8 cellular contexts compared by ENCODE assay signal in the genomic region with DNA sequence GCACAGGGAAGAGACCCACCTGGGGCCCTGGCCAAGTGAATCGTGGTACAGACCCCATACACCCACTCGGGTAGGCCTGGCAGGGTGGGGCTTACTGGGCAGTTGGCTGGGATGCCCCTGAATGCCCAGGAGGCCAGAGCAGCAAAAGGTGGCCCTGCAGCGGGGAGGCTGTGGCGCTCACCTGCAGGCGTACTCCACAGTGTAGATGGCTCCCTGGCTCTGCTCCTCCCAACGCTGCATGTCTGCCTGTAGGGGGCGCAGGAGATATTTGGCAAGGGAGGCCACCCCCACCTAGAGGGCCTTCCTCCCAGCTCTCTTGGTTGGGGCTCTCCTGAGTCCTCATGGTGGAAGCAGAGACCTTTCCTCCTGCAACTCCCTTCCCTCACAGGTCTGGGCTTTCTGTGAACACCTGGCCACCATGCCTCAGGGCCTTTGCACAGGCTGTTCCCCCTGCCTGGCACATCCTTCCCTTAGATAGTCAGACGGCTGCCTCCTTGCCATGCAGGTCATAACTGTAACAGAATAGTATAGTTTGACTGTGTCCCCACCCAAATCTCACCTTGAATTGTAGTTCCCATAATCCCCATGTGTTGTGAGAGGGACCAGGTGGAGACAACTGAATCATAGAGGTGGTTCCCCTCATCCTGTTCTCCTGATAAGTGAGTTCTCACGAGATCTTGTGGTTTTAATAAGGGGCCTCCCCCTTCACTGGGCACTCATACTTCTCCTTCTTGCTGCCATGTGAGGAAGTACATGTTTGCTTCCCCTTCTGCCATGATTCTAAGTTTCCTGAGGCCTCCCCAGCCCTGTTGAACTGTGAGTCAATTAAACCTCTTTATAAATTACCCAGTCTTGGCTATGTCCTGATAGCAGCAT. TPM values are rescaled to one million over a fixed set of nuclear protein-coding genes. Genes with fewer than 3 reads are reported as not detected.
A peak's percentile ranks its signal among the peaks of the same experiment; 100 is the strongest.
DNase-seq lines count a peak whose midpoint lies in the region; ATAC-seq, FAIRE-seq and TF ChIP-seq lines count a peak whose summit lies in the region.

No MANE protein-coding gene starts in this region.

- no TSS peak for BruUV-seq in HepG2 (replicated peaks; lab: Mats Ljungman, UMichigan)

- DNase-seq in DMS53 treated with DMSO at 0.1 percent for 48 hours (lab: John Stamatoyannopoulos, UW; ENCODE audit: unreplicated experiment) (peak; percentile 9), Karpas-422 (peak; percentile 89), T-helper 9 cell (peak; percentile 59), astrocyte of the cerebellum (ENCODE audit: low read depth) (no peak), HepG2 (ENCODE audit: low spot score) (peak; percentile 68), COLO829 (ENCODE audit: low spot score) (no peak)
- DNase-seq in stimulated activated naive B cell treated with anti-CD40 and anti-IgM and Interleukin-4, amounts not matched to agents 10 μg/mL and 1 μg/mL and 100 μg/mL, for 72 hours, result no peak

- H3K4me1 ChIP-seq in Karpas-422 (ENCODE audit: low read length) (peaks cover 13% of the 10 kb centered on the region), HepG2 (ENCODE audit: insufficient read depth, low read length) (peaks cover 14% of the 10 kb centered on the region)

- no peak overlapping the region for H3K4me3 ChIP-seq in Karpas-422 (ENCODE audit: low read length)
- H3K4me3 ChIP-seq in astrocyte of the cerebellum (ENCODE audit: low read depth, low read length), result no peak overlapping the region
- H3K4me3 ChIP-seq in HepG2 (replicated peaks in 1 of 3; ENCODE audit: insufficient read depth in 1 of 3, low read depth in 2 of 3, low read length in 3 of 3), result no peak overlapping the region

- ATAC-seq in HepG2, result peak; percentile 98
- peak; percentile 75 to 79 for ATAC-seq in stimulated activated naive B cell treated with anti-CD40 and anti-IgM and Interleukin-4, amounts not matched to agents 10 μg/mL and 1 μg/mL and 100 μg/mL, for 72 hours (replicated peaks)
- no peak for ATAC-seq in GM18858 (IDR thresholded peaks at IDR 0.05; ENCODE audit: unreplicated experiment)

- H3K36me3 ChIP-seq in Karpas-422 (ENCODE audit: insufficient read depth, low read length) (peaks cover 36% of the 10 kb centered on the region), HepG2 (replicated peaks in 1 of 2; ENCODE audit: control insufficient read depth in 1 of 2, insufficient read depth in 2 of 2, low read length in 2 of 2) (peaks cover 1 to 10% of the 10 kb centered on the region in 2 experiments; a peak in 3 of 5 replicates)

- peak; percentile 79 for TF ChIP-seq RAD21 in HepG2 (CRISPR knock-in tag; IDR thresholded peaks at IDR 0.05)

- POLR2A ChIA-PET in HepG2 (lab: Yijun Ruan, JAX), result interaction anchor here (1.2 kb wide), 1 partner anchor 17 kb away, joined by 3 read pairs; a partner anchor contains a TSS

- TF ChIP-seq CTCF in astrocyte of the cerebellum (IDR thresholded peaks at IDR 0.05; ENCODE audit: low read depth, low read length, missing control alignments), result peak; percentile 59
- peak; percentile 93 for TF ChIP-seq CTCF in HepG2 (CRISPR knock-in tag; IDR thresholded peaks at IDR 0.05)

- H3K9me3 ChIP-seq in Karpas-422 (ENCODE audit: low read length) (no peaks in the 10 kb centered on the region; the same call in 1 of the 2 replicates), HepG2 (ENCODE audit: low read length) (no peaks in the 10 kb centered on the region)

- H4K20me1 ChIP-seq in Karpas-422 (ENCODE audit: insufficient read depth, low read depth, low read length) (no peaks in the 10 kb centered on the region), HepG2 (ENCODE audit: insufficient read depth, low read length) (no peaks in the 10 kb centered on the region)

- H3K79me2 ChIP-seq in Karpas-422 (ENCODE audit: low read length), result peaks cover 22% of the 10 kb centered on the region
- H3K79me2 ChIP-seq in HepG2 (ENCODE audit: insufficient read depth, low read length), result peaks cover 5% of the 10 kb centered on the region

- H3K27me3 Mint-ChIP-seq in stimulated activated naive B cell treated with anti-CD40 and anti-IgM and Interleukin-4, amounts not matched to agents 10 μg/mL and 1 μg/mL and 100 μg/mL, for 72 hours, result no peaks in the 10 kb centered on the region

- no peaks in the 10 kb centered on the region for H3K9me2 ChIP-seq in Karpas-422 (replicated peaks; ENCODE audit: insufficient read depth, low read length)

- TF ChIP-seq EP300 in HepG2 (IDR thresholded peaks at IDR 0.05; ENCODE audit: low read depth in 2 of 2, low read length in 2 of 2), result no peak
- no peak for TF ChIP-seq EP300 in HepG2 (CRISPR knock-in tag; IDR thresholded peaks at IDR 0.05; ENCODE audit: borderline replicate concordance)

- TF ChIP-seq POLR2A in HepG2 (IDR thresholded peaks at IDR 0.05; ENCODE audit: insufficient read depth in 1 of 2, low read depth in 2 of 2, low read length in 2 of 2), result no peak

- no peak overlapping the region for H3K27ac ChIP-seq in Karpas-422 (ENCODE audit: low read length)
- no peak overlapping the region for H3K27ac ChIP-seq in HepG2 (ENCODE audit: extremely low read length, insufficient read depth, low read length)

- no peak overlapping the region for H3K9ac ChIP-seq in Karpas-422 (ENCODE audit: low read length)
- H3K9ac ChIP-seq in HepG2 (ENCODE audit: insufficient read depth, low read depth, low read length), result no peak overlapping the region

- intact Hi-C loops in HepG2 (cut with micrococcal nuclease; ENCODE audit: unreplicated experiment), result loop anchor here (1.0 kb wide), 1 partner anchor 39 kb away; no protein-coding TSS in a partner anchor

- CTCF ChIA-PET in HepG2 (lab: Yijun Ruan, JAX; ENCODE audit: low intra/inter-chr PET ratio, low total read pairs), result interaction anchor here (1.4 to 2.9 kb wide), 2 partner anchors 39 to 156 kb away, joined by 3 to 16 read pairs; no protein-coding TSS in a partner anchor

- H3K4me3 Mint-ChIP-seq in stimulated activated naive B cell treated with anti-CD40 and anti-IgM and Interleukin-4, amounts not matched to agents 10 μg/mL and 1 μg/mL and 100 μg/mL, for 72 hours, result no peak overlapping the region

- peaks cover 30 to 42% of the 10 kb centered on the region in 2 donors for H3K4me1 Mint-ChIP-seq in stimulated activated naive B cell treated with anti-CD40 and anti-IgM and Interleukin-4, amounts not matched to agents 10 μg/mL and 1 μg/mL and 100 μg/mL, for 72 hours

- peaks cover 40 to 59% of the 10 kb centered on the region in 2 donors for H3K36me3 Mint-ChIP-seq in stimulated activated naive B cell treated with anti-CD40 and anti-IgM and Interleukin-4, amounts not matched to agents 10 μg/mL and 1 μg/mL and 100 μg/mL, for 72 hours

- H3K4me2 ChIP-seq in Karpas-422 (ENCODE audit: low read depth, low read length, poor library complexity, severe bottlenecking), result no peak overlapping the region
- no peak overlapping the region for H3K4me2 ChIP-seq in HepG2 (ENCODE audit: low read depth, low read length)

- peaks cover 8 to 9% of the 10 kb centered on the region in 2 donors for H3K9me3 Mint-ChIP-seq in stimulated activated naive B cell treated with anti-CD40 and anti-IgM and Interleukin-4, amounts not matched to agents 10 μg/mL and 1 μg/mL and 100 μg/mL, for 72 hours

- no peak for FAIRE-seq in HepG2 (lab: Jason Lieb, UNC)

- H3K27ac Mint-ChIP-seq in stimulated activated naive B cell treated with anti-CD40 and anti-IgM and Interleukin-4, amounts not matched to agents 10 μg/mL and 1 μg/mL and 100 μg/mL, for 72 hours, result peak overlapping the region; percentile 69

- H3K27me3 ChIP-seq in Karpas-422 (ENCODE audit: low read length), result no peaks in the 10 kb centered on the region
- H3K27me3 ChIP-seq in HepG2 (ENCODE audit: control insufficient read depth in 1 of 2, insufficient read depth in 2 of 2, low read length in 2 of 2), result no peaks in the 10 kb centered on the region

- in situ Hi-C loops in astrocyte of the cerebellum (cut with HindIII; ENCODE audit: low sequenced_read_pairs), result no loop called here
- in situ Hi-C loops in HepG2 (cut with HindIII; ENCODE audit: extremely low pct_ligation_motif_present, low pct_unique_long_range_greater_than_20kb), result no loop called here

- WGBS in HepG2 (ENCODE audit: low lambda C conversion rate), result 67% methylated on average over 3 of the region's 9 CpGs

- H2AFZ ChIP-seq in Karpas-422 (ENCODE audit: low read length) (no peak overlapping the region), HepG2 (ENCODE audit: low read length) (no peak overlapping the region)

RNA-seq across cellular contexts. Expression of a gene that starts 5.9 kb away (rescaled TPM):
- 6.6 and 12.3 TPM in 2 replicates for total RNA-seq in Karpas-422 (2014; rRNA removed; shearing (Covaris generic); ENCODE audit: low replicate concordance)
- total RNA-seq in HepG2 (2016; rRNA removed; fragmentation: Illumina TruSeq; extraction: Trizol), result 13.3 and 16.8 TPM in 2 replicates
- total RNA-seq in HepG2 (2016; cell fraction: cytosol; rRNA removed; fragmentation: Illumina TruSeq; extraction: Trizol; ENCODE audit: low read depth), result 5.8 and 6.2 TPM in 2 replicates
- 10.7 and 12.4 TPM in 2 replicates for total RNA-seq in HepG2 (2016; cell fraction: insoluble cytoplasmic fraction; rRNA removed; fragmentation: Illumina TruSeq; extraction: Trizol)
- total RNA-seq in HepG2 (2016; cell fraction: membrane; rRNA removed; fragmentation: Illumina TruSeq; extraction: Trizol), result 9.4 and 12.2 TPM in 2 replicates
- total RNA-seq in HepG2 (2016; cell fraction: nucleus; rRNA removed; fragmentation: Illumina TruSeq; extraction: Trizol), result 7.5 TPM in 2 replicates
- polyA plus RNA-seq in HepG2 (2011; rRNA removed), result 9.6 and 9.9 TPM in 2 replicates
- polyA plus RNA-seq in HepG2 (2011; cell fraction: cytosol; rRNA removed), result 5.5 and 9.4 TPM in 2 replicates
- polyA plus RNA-seq in HepG2 (2011; cell fraction: nucleus; rRNA removed), result 19.1 and 20.9 TPM in 2 replicates
- 5.3 and 5.7 TPM in 2 replicates for polyA plus RNA-seq in HepG2 (2012)
- 6.8 and 7.0 TPM in 2 replicates for polyA plus RNA-seq in HepG2 (2016; cell fraction: cytosol; fragmentation: Illumina TruSeq; extraction: Trizol; ENCODE audit: low read depth)
- polyA plus RNA-seq in HepG2 (2016; cell fraction: insoluble cytoplasmic fraction; fragmentation: Illumina TruSeq; extraction: Trizol; ENCODE audit: low read depth), result 16.4 and 17.7 TPM in 2 replicates
- polyA plus RNA-seq in HepG2 (2016; cell fraction: membrane; fragmentation: Illumina TruSeq; extraction: Trizol; ENCODE audit: low read depth), result 10.7 and 11.7 TPM in 2 replicates
- polyA plus RNA-seq in HepG2 (2016; cell fraction: nucleus; fragmentation: Illumina TruSeq; extraction: Trizol; ENCODE audit: insufficient read depth, low read depth), result 17.6 and 20.8 TPM in 2 replicates
- polyA minus RNA-seq in HepG2 (2011; rRNA and poly(A)+ RNA removed; ENCODE audit: low replicate concordance), result 13.1 and 33.4 TPM in 2 replicates
- 2.3 and 3.9 TPM in 2 replicates for polyA minus RNA-seq in HepG2 (2011; cell fraction: cytosol; rRNA and poly(A)+ RNA removed)
- 6.1 and 9.5 TPM in 2 replicates for polyA minus RNA-seq in HepG2 (2011; cell fraction: nucleus; rRNA and poly(A)+ RNA removed)

RNA-seq across cellular contexts. Expression of a gene that starts 6.0 kb away (rescaled TPM):
- 170 and 176 TPM in 2 replicates for total RNA-seq in Karpas-422 (2014; rRNA removed; shearing (Covaris generic); ENCODE audit: low replicate concordance)
- total RNA-seq in HepG2 (2016; rRNA removed; fragmentation: Illumina TruSeq; extraction: Trizol), result 80.7 and 83.1 TPM in 2 replicates
- 25.6 and 30.2 TPM in 2 replicates for total RNA-seq in HepG2 (2016; cell fraction: cytosol; rRNA removed; fragmentation: Illumina TruSeq; extraction: Trizol; ENCODE audit: low read depth)
- total RNA-seq in HepG2 (2016; cell fraction: insoluble cytoplasmic fraction; rRNA removed; fragmentation: Illumina TruSeq; extraction: Trizol), result 80.2 and 88.4 TPM in 2 replicates
- total RNA-seq in HepG2 (2016; cell fraction: membrane; rRNA removed; fragmentation: Illumina TruSeq; extraction: Trizol), result 35.6 and 40.8 TPM in 2 replicates
- 38.1 and 49.9 TPM in 2 replicates for total RNA-seq in HepG2 (2016; cell fraction: nucleus; rRNA removed; fragmentation: Illumina TruSeq; extraction: Trizol)
- 49.9 and 56.1 TPM in 2 replicates for polyA plus RNA-seq in HepG2 (2011; rRNA removed)
- polyA plus RNA-seq in HepG2 (2011; cell fraction: cytosol; rRNA removed), result 34.1 and 52.6 TPM in 2 replicates
- polyA plus RNA-seq in HepG2 (2011; cell fraction: nucleus; rRNA removed), result 142 and 154 TPM in 2 replicates
- 34.7 and 59.7 TPM in 2 replicates for polyA plus RNA-seq in HepG2 (2012)
- 20.9 and 21.7 TPM in 2 replicates for polyA plus RNA-seq in HepG2 (2016; cell fraction: cytosol; fragmentation: Illumina TruSeq; extraction: Trizol; ENCODE audit: low read depth)
- 76.4 and 82.0 TPM in 2 replicates for polyA plus RNA-seq in HepG2 (2016; cell fraction: insoluble cytoplasmic fraction; fragmentation: Illumina TruSeq; extraction: Trizol; ENCODE audit: low read depth)
- 22.9 and 31.4 TPM in 2 replicates for polyA plus RNA-seq in HepG2 (2016; cell fraction: membrane; fragmentation: Illumina TruSeq; extraction: Trizol; ENCODE audit: low read depth)
- 69.3 and 92.4 TPM in 2 replicates for polyA plus RNA-seq in HepG2 (2016; cell fraction: nucleus; fragmentation: Illumina TruSeq; extraction: Trizol; ENCODE audit: insufficient read depth, low read depth)
- polyA minus RNA-seq in HepG2 (2011; rRNA and poly(A)+ RNA removed; ENCODE audit: low replicate concordance), result 45.6 and 94.4 TPM in 2 replicates
- polyA minus RNA-seq in HepG2 (2011; cell fraction: cytosol; rRNA and poly(A)+ RNA removed), result 17.8 and 18.0 TPM in 2 replicates
- polyA minus RNA-seq in HepG2 (2011; cell fraction: nucleus; rRNA and poly(A)+ RNA removed), result 29.1 and 32.6 TPM in 2 replicates

RNA-seq across cellular contexts. Expression of a gene that starts 16.0 kb away (rescaled TPM):
- 395 and 679 TPM in 2 replicates for total RNA-seq in Karpas-422 (2014; rRNA removed; shearing (Covaris generic); ENCODE audit: low replicate concordance)
- total RNA-seq in HepG2 (2016; rRNA removed; fragmentation: Illumina TruSeq; extraction: Trizol), result 0.44 and 1.2 TPM in 2 replicates
- total RNA-seq in HepG2 (2016; cell fraction: cytosol; rRNA removed; fragmentation: Illumina TruSeq; extraction: Trizol; ENCODE audit: low read depth), result 0.81 and 1.1 TPM in 2 replicates
- 0.41 TPM in 1 of 2 replicates, not detected in the other for total RNA-seq in HepG2 (2016; cell fraction: insoluble cytoplasmic fraction; rRNA removed; fragmentation: Illumina TruSeq; extraction: Trizol)
- total RNA-seq in HepG2 (2016; cell fraction: membrane; rRNA removed; fragmentation: Illumina TruSeq; extraction: Trizol), result 0.46 and 1.8 TPM in 2 replicates
- total RNA-seq in HepG2 (2016; cell fraction: nucleus; rRNA removed; fragmentation: Illumina TruSeq; extraction: Trizol), result 0.81 and 1.6 TPM in 2 replicates
- polyA plus RNA-seq in HepG2 (2011; rRNA removed), result 1.7 and 2.3 TPM in 2 replicates
- polyA plus RNA-seq in HepG2 (2011; cell fraction: cytosol; rRNA removed), result 2.1 and 2.9 TPM in 2 replicates
- polyA plus RNA-seq in HepG2 (2011; cell fraction: nucleus; rRNA removed), result 4.0 and 4.5 TPM in 2 replicates
- 2.2 and 4.4 TPM in 2 replicates for polyA plus RNA-seq in HepG2 (2012)
- 0.86 and 1.1 TPM in 2 replicates for polyA plus RNA-seq in HepG2 (2016; cell fraction: cytosol; fragmentation: Illumina TruSeq; extraction: Trizol; ENCODE audit: low read depth)
- 0.42 and 1.8 TPM in 2 replicates for polyA plus RNA-seq in HepG2 (2016; cell fraction: insoluble cytoplasmic fraction; fragmentation: Illumina TruSeq; extraction: Trizol; ENCODE audit: low read depth)
- 0.38 and 1.1 TPM in 2 replicates for polyA plus RNA-seq in HepG2 (2016; cell fraction: membrane; fragmentation: Illumina TruSeq; extraction: Trizol; ENCODE audit: low read depth)
- polyA plus RNA-seq in HepG2 (2016; cell fraction: nucleus; fragmentation: Illumina TruSeq; extraction: Trizol; ENCODE audit: insufficient read depth, low read depth), result 2.1 and 3.9 TPM in 2 replicates
- 0.33 and 1.1 TPM in 2 replicates for polyA minus RNA-seq in HepG2 (2011; rRNA and poly(A)+ RNA removed; ENCODE audit: low replicate concordance)
- 1.2 TPM in 1 of 2 replicates, not detected in the other for polyA minus RNA-seq in HepG2 (2011; cell fraction: cytosol; rRNA and poly(A)+ RNA removed)
- polyA minus RNA-seq in HepG2 (2011; cell fraction: nucleus; rRNA and poly(A)+ RNA removed), result 1.4 and 2.0 TPM in 2 replicates

RNA-seq across cellular contexts. Expression of a gene that starts 17.1 kb away (rescaled TPM):
- 6.9 and 21.4 TPM in 2 replicates for total RNA-seq in Karpas-422 (2014; rRNA removed; shearing (Covaris generic); ENCODE audit: low replicate concordance)
- 25.5 and 26.8 TPM in 2 replicates for total RNA-seq in HepG2 (2016; rRNA removed; fragmentation: Illumina TruSeq; extraction: Trizol)
- total RNA-seq in HepG2 (2016; cell fraction: cytosol; rRNA removed; fragmentation: Illumina TruSeq; extraction: Trizol; ENCODE audit: low read depth), result 14.8 and 22.9 TPM in 2 replicates
- 23.5 and 26.0 TPM in 2 replicates for total RNA-seq in HepG2 (2016; cell fraction: insoluble cytoplasmic fraction; rRNA removed; fragmentation: Illumina TruSeq; extraction: Trizol)
- 19.1 and 21.5 TPM in 2 replicates for total RNA-seq in HepG2 (2016; cell fraction: membrane; rRNA removed; fragmentation: Illumina TruSeq; extraction: Trizol)
- 19.4 and 19.6 TPM in 2 replicates for total RNA-seq in HepG2 (2016; cell fraction: nucleus; rRNA removed; fragmentation: Illumina TruSeq; extraction: Trizol)
- 12.2 and 13.8 TPM in 2 replicates for polyA plus RNA-seq in HepG2 (2011; rRNA removed)
- 10.6 and 11.8 TPM in 2 replicates for polyA plus RNA-seq in HepG2 (2011; cell fraction: cytosol; rRNA removed)
- polyA plus RNA-seq in HepG2 (2011; cell fraction: nucleus; rRNA removed), result 17.7 and 18.2 TPM in 2 replicates
- 9.3 and 13.3 TPM in 2 replicates for polyA plus RNA-seq in HepG2 (2012)
- 5.7 and 6.8 TPM in 2 replicates for polyA plus RNA-seq in HepG2 (2016; cell fraction: cytosol; fragmentation: Illumina TruSeq; extraction: Trizol; ENCODE audit: low read depth)
- polyA plus RNA-seq in HepG2 (2016; cell fraction: insoluble cytoplasmic fraction; fragmentation: Illumina TruSeq; extraction: Trizol; ENCODE audit: low read depth), result 19.7 and 21.9 TPM in 2 replicates
- polyA plus RNA-seq in HepG2 (2016; cell fraction: membrane; fragmentation: Illumina TruSeq; extraction: Trizol; ENCODE audit: low read depth), result 7.9 and 11.8 TPM in 2 replicates
- polyA plus RNA-seq in HepG2 (2016; cell fraction: nucleus; fragmentation: Illumina TruSeq; extraction: Trizol; ENCODE audit: insufficient read depth, low read depth), result 34.7 and 38.0 TPM in 2 replicates
- 7.3 and 22.9 TPM in 2 replicates for polyA minus RNA-seq in HepG2 (2011; rRNA and poly(A)+ RNA removed; ENCODE audit: low replicate concordance)
- 3.9 and 4.2 TPM in 2 replicates for polyA minus RNA-seq in HepG2 (2011; cell fraction: cytosol; rRNA and poly(A)+ RNA removed)
- 3.6 and 4.0 TPM in 2 replicates for polyA minus RNA-seq in HepG2 (2011; cell fraction: nucleus; rRNA and poly(A)+ RNA removed)

RNA-seq across cellular contexts. Expression of a gene that starts 25.7 kb away (rescaled TPM):
- not detected in 2 replicates for total RNA-seq in Karpas-422 (2014; rRNA removed; shearing (Covaris generic); ENCODE audit: low replicate concordance)
- total RNA-seq in HepG2 (2016; rRNA removed; fragmentation: Illumina TruSeq; extraction: Trizol), result not detected in 2 replicates
- not detected in 2 replicates for total RNA-seq in HepG2 (2016; cell fraction: cytosol; rRNA removed; fragmentation: Illumina TruSeq; extraction: Trizol; ENCODE audit: low read depth)
- 0.06 TPM in 1 of 2 replicates, not detected in the other for total RNA-seq in HepG2 (2016; cell fraction: insoluble cytoplasmic fraction; rRNA removed; fragmentation: Illumina TruSeq; extraction: Trizol)
- not detected in 2 replicates for total RNA-seq in HepG2 (2016; cell fraction: membrane; rRNA removed; fragmentation: Illumina TruSeq; extraction: Trizol)
- total RNA-seq in HepG2 (2016; cell fraction: nucleus; rRNA removed; fragmentation: Illumina TruSeq; extraction: Trizol), result not detected in 2 replicates
- 0.05 TPM in 1 of 2 replicates, not detected in the other for polyA plus RNA-seq in HepG2 (2011; rRNA removed)
- 0.03 TPM in 2 replicates for polyA plus RNA-seq in HepG2 (2011; cell fraction: cytosol; rRNA removed)
- polyA plus RNA-seq in HepG2 (2011; cell fraction: nucleus; rRNA removed), result 0.03 and 0.05 TPM in 2 replicates
- 0.04 TPM in 1 of 2 replicates, not detected in the other for polyA plus RNA-seq in HepG2 (2012)
- polyA plus RNA-seq in HepG2 (2016; cell fraction: cytosol; fragmentation: Illumina TruSeq; extraction: Trizol; ENCODE audit: low read depth), result not detected in 2 replicates
- 0.05 TPM in 1 of 2 replicates, not detected in the other for polyA plus RNA-seq in HepG2 (2016; cell fraction: insoluble cytoplasmic fraction; fragmentation: Illumina TruSeq; extraction: Trizol; ENCODE audit: low read depth)
- not detected in 2 replicates for polyA plus RNA-seq in HepG2 (2016; cell fraction: membrane; fragmentation: Illumina TruSeq; extraction: Trizol; ENCODE audit: low read depth)
- polyA plus RNA-seq in HepG2 (2016; cell fraction: nucleus; fragmentation: Illumina TruSeq; extraction: Trizol; ENCODE audit: insufficient read depth, low read depth), result 0.19 TPM in 1 of 2 replicates, not detected in the other
- 0.09 TPM in 1 of 2 replicates, not detected in the other for polyA minus RNA-seq in HepG2 (2011; rRNA and poly(A)+ RNA removed; ENCODE audit: low replicate concordance)
- polyA minus RNA-seq in HepG2 (2011; cell fraction: cytosol; rRNA and poly(A)+ RNA removed), result not detected in 2 replicates
- 0.12 TPM in 1 of 2 replicates, not detected in the other for polyA minus RNA-seq in HepG2 (2011; cell fraction: nucleus; rRNA and poly(A)+ RNA removed)

Comparison
In these comparisons a context has a peak if more than half of its experiments do, and no peak if none do; other contexts are left out.
1. DNase-seq: peak in DMS53 treated with DMSO at 0.1 percent for 48 hours (single experiment), Karpas-422 (single experiment), T-helper 9 cell (single experiment) and HepG2 (single experiment); none in astrocyte of the cerebellum (single experiment), stimulated activated naive B cell treated with anti-CD40 and anti-IgM and Interleukin-4, amounts not matched to agents 10 μg/mL and 1 μg/mL and 100 μg/mL, for 72 hours (single experiment) and COLO829 (single experiment).
2. RNA of a gene that starts 16.0 kb away (total RNA-seq): 395 to 679 TPM in Karpas-422; 0.41 to 1.8 TPM in HepG2; every median in the first group is over 100 times any median in the second.